In the genomic region with DNA sequence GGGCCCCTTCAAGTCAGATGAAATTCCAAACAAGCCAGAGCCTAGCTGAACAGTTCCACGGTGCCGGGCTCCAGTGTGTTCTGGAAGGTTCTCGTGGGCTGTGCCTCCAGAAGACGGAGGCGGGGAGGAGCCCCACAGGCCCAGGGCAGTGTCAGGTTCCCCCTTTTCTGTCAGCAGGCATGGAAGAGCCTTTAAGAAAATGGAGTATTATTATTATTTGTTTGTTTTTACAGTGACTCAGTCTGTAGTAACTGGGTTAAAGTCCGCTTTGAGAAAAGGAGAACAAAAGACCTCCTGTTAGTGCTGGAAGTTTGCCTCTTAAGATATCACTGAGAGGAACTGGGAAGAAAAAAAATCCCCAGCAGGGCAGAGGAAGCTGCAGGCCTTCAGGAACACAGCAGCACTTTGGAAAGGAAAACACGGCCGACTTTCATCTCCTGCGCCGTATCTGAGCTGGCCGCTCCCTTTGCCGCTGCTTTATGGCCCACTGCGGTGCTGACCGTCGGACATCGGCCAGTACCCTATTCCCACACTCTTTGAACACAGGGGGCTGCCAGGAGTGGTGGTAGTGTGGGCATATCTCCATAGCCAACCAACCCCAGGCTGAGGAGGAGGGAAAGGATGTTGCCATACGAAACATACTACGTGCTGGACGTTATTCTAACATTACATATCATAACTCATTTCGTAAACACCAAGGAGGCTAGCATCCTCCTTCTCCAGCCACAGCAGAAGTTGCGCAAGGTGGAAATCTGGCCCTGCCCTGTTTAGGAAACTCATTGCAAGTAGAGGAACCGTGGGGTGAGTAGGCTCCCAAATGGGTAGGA, we compare ENCODE assay signal across 1 cellular context.
TF ChIP-seq lines count a peak whose summit lies in the region.

No MANE protein-coding gene starts in this region.

TF ChIP-seq in HepG2, 621 proteins besides CTCF, POLR2A, EP300 and RAD21 (continued from another document and continues in another):
- TF ChIP-seq, protein P1, sequence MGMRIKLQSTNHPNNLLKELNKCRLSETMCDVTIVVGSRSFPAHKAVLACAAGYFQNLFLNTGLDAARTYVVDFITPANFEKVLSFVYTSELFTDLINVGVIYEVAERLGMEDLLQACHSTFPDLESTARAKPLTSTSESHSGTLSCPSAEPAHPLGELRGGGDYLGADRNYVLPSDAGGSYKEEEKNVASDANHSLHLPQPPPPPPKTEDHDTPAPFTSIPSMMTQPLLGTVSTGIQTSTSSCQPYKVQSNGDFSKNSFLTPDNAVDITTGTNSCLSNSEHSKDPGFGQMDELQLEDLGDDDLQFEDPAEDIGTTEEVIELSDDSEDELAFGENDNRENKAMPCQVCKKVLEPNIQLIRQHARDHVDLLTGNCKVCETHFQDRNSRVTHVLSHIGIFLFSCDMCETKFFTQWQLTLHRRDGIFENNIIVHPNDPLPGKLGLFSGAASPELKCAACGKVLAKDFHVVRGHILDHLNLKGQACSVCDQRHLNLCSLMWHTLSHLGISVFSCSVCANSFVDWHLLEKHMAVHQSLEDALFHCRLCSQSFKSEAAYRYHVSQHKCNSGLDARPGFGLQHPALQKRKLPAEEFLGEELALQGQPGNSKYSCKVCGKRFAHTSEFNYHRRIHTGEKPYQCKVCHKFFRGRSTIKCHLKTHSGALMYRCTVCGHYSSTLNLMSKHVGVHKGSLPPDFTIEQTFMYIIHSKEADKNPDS (CRISPR knock-in tag; IDR thresholded peaks at IDR 0.05) = peak; percentile 95
- peak; percentile 85; the same call in 1 of the 2 replicates for TF ChIP-seq SIX1 (CRISPR knock-in tag; IDR thresholded peaks at IDR 0.05; ENCODE audit: borderline replicate concordance)
- no peak for TF ChIP-seq SP5 (CRISPR knock-in tag; IDR thresholded peaks at IDR 0.05; ENCODE audit: borderline replicate concordance, low read depth)
- TF ChIP-seq ZNF441 (CRISPR knock-in tag; IDR thresholded peaks at IDR 0.05; ENCODE audit: borderline replicate concordance) = no peak
- no peak for TF ChIP-seq NKX3-1 (CRISPR knock-in tag; IDR thresholded peaks at IDR 0.05)
- TF ChIP-seq ZKSCAN5 (CRISPR knock-in tag; IDR thresholded peaks at IDR 0.05) = no peak
- TF ChIP-seq FOXA1 (IDR thresholded peaks at IDR 0.05) = no peak
- TF ChIP-seq FOXA1 (CRISPR knock-in tag; IDR thresholded peaks at IDR 0.05) = 0 out of 2 replicates have a peak, but pooled peaks have one; percentile 43
- no peak for TF ChIP-seq SP140L (CRISPR knock-in tag; IDR thresholded peaks at IDR 0.05; ENCODE audit: borderline replicate concordance)
- TF ChIP-seq ESRRA (CRISPR knock-in tag; IDR thresholded peaks at IDR 0.05; ENCODE audit: low read depth) = no peak
- TF ChIP-seq, protein P2, sequence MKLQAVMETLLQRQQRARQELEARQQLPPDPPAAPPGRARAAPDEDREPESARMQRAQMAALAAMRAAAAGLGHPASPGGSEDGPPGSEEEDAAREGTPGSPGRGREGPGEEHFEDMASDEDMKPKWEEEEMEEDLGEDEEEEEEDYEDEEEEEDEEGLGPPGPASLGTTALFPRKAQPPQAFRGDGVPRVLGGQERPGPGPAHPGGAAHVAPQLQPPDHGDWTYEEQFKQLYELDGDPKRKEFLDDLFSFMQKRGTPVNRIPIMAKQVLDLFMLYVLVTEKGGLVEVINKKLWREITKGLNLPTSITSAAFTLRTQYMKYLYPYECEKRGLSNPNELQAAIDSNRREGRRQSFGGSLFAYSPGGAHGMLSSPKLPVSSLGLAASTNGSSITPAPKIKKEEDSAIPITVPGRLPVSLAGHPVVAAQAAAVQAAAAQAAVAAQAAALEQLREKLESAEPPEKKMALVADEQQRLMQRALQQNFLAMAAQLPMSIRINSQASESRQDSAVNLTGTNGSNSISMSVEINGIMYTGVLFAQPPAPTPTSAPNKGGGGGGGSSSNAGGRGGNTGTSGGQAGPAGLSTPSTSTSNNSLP (IDR thresholded peaks at IDR 0.05; ENCODE audit: low read depth, low read length) = no peak
- peak; percentile 65; the same call in 1 of the 2 replicates for TF ChIP-seq ETV5 (CRISPR knock-in tag; IDR thresholded peaks at IDR 0.05; ENCODE audit: borderline replicate concordance)
- TF ChIP-seq NFKBIZ (CRISPR knock-in tag; IDR thresholded peaks at IDR 0.05) = no peak
- no peak for TF ChIP-seq ZNF674 (CRISPR knock-in tag; IDR thresholded peaks at IDR 0.05; ENCODE audit: low read depth)
- TF ChIP-seq, protein P3, sequence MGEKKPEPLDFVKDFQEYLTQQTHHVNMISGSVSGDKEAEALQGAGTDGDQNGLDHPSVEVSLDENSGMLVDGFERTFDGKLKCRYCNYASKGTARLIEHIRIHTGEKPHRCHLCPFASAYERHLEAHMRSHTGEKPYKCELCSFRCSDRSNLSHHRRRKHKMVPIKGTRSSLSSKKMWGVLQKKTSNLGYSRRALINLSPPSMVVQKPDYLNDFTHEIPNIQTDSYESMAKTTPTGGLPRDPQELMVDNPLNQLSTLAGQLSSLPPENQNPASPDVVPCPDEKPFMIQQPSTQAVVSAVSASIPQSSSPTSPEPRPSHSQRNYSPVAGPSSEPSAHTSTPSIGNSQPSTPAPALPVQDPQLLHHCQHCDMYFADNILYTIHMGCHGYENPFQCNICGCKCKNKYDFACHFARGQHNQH (CRISPR knock-in tag; IDR thresholded peaks at IDR 0.05) = peak; percentile 47; the same call in 1 of the 2 replicates
- TF ChIP-seq PPARG (CRISPR knock-in tag; conservative IDR thresholded peaks at IDR 0.05) = peak; percentile 87
- TF ChIP-seq ZNF263 (CRISPR knock-in tag; IDR thresholded peaks at IDR 0.05) = no peak; the same call in 1 of the 2 replicates
- TF ChIP-seq ZNF121 (CRISPR knock-in tag; IDR thresholded peaks at IDR 0.05) = no peak
- TF ChIP-seq ELF1 (CRISPR knock-in tag; IDR thresholded peaks at IDR 0.05) = no peak
- TF ChIP-seq ZNF891 (CRISPR knock-in tag; IDR thresholded peaks at IDR 0.05) = no peak
- TF ChIP-seq ZNF430 (CRISPR knock-in tag; IDR thresholded peaks at IDR 0.05) = no peak; the same call in 1 of the 2 replicates
- TF ChIP-seq PHF5A (CRISPR knock-in tag; IDR thresholded peaks at IDR 0.05; ENCODE audit: low read depth, unreplicated experiment) = no peak
- TF ChIP-seq SIX4 (CRISPR knock-in tag; IDR thresholded peaks at IDR 0.05) = peak; percentile 58; the same call in 1 of the 2 replicates
- no peak for TF ChIP-seq MXI1 (IDR thresholded peaks at IDR 0.05; ENCODE audit: borderline replicate concordance, low read depth, low read length)
- no peak for TF ChIP-seq GATA4 (IDR thresholded peaks at IDR 0.05; ENCODE audit: borderline replicate concordance, low read depth)
- TF ChIP-seq, protein P4, sequence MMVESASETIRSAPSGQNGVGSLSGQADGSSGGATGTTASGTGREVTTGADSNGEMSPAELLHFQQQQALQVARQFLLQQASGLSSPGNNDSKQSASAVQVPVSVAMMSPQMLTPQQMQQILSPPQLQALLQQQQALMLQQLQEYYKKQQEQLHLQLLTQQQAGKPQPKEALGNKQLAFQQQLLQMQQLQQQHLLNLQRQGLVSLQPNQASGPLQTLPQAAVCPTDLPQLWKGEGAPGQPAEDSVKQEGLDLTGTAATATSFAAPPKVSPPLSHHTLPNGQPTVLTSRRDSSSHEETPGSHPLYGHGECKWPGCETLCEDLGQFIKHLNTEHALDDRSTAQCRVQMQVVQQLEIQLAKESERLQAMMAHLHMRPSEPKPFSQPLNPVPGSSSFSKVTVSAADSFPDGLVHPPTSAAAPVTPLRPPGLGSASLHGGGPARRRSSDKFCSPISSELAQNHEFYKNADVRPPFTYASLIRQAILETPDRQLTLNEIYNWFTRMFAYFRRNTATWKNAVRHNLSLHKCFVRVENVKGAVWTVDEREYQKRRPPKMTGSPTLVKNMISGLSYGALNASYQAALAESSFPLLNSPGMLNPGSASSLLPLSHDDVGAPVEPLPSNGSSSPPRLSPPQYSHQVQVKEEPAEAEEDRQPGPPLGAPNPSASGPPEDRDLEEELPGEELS (CRISPR knock-in tag; IDR thresholded peaks at IDR 0.05) = peak; percentile 59; the same call in 1 of the 2 replicates
- TF ChIP-seq HHEX (CRISPR knock-in tag; IDR thresholded peaks at IDR 0.05) = no peak
- TF ChIP-seq ZNF780A (CRISPR knock-in tag; IDR thresholded peaks at IDR 0.05) = no peak
- TF ChIP-seq ZMYM3 (CRISPR knock-in tag; IDR thresholded peaks at IDR 0.05) = peak; percentile 35; the same call in 1 of the 2 replicates
- peak; percentile 60; the same call in 1 of the 2 replicates for TF ChIP-seq SALL2 (CRISPR knock-in tag; IDR thresholded peaks at IDR 0.05)
- TF ChIP-seq KLF13 (CRISPR knock-in tag; IDR thresholded peaks at IDR 0.05) = no peak
- TF ChIP-seq, protein P5, sequence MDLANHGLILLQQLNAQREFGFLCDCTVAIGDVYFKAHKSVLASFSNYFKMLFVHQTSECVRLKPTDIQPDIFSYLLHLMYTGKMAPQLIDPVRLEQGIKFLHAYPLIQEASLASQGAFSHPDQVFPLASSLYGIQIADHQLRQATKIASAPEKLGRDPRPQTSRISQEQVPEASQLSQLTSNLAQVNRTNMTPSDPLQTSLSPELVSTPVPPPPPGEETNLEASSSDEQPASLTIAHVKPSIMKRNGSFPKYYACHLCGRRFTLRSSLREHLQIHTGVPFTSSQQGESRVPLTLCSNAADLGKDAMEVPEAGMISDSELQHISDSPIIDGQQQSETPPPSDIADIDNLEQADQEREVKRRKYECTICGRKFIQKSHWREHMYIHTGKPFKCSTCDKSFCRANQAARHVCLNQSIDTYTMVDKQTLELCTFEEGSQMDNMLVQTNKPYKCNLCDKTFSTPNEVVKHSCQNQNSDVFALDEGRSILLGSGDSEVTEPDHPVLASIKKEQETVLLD (CRISPR knock-in tag; IDR thresholded peaks at IDR 0.05; ENCODE audit: low read depth) = no peak
- no peak for TF ChIP-seq ZNF552 (CRISPR knock-in tag; IDR thresholded peaks at IDR 0.05; ENCODE audit: borderline replicate concordance)
- TF ChIP-seq CHCHD3 (CRISPR knock-in tag; IDR thresholded peaks at IDR 0.05) = no peak
- TF ChIP-seq, protein P6, sequence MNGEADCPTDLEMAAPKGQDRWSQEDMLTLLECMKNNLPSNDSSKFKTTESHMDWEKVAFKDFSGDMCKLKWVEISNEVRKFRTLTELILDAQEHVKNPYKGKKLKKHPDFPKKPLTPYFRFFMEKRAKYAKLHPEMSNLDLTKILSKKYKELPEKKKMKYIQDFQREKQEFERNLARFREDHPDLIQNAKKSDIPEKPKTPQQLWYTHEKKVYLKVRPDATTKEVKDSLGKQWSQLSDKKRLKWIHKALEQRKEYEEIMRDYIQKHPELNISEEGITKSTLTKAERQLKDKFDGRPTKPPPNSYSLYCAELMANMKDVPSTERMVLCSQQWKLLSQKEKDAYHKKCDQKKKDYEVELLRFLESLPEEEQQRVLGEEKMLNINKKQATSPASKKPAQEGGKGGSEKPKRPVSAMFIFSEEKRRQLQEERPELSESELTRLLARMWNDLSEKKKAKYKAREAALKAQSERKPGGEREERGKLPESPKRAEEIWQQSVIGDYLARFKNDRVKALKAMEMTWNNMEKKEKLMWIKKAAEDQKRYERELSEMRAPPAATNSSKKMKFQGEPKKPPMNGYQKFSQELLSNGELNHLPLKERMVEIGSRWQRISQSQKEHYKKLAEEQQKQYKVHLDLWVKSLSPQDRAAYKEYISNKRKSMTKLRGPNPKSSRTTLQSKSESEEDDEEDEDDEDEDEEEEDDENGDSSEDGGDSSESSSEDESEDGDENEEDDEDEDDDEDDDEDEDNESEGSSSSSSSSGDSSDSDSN (CRISPR knock-in tag; IDR thresholded peaks at IDR 0.05) = peak; percentile 45; the same call in 1 of the 2 replicates
- TF ChIP-seq ZNF550 (CRISPR knock-in tag; IDR thresholded peaks at IDR 0.05; ENCODE audit: borderline replicate concordance) = no peak
- TF ChIP-seq ARNT (IDR thresholded peaks at IDR 0.05) = no peak
- TF ChIP-seq NCOA5 (CRISPR knock-in tag; IDR thresholded peaks at IDR 0.05) = no peak
- TF ChIP-seq MAZ (IDR thresholded peaks at IDR 0.05; ENCODE audit: borderline replicate concordance, low read depth, low read length) = no peak
- TF ChIP-seq MAZ (CRISPR knock-in tag; IDR thresholded peaks at IDR 0.05; ENCODE audit: low read depth) = no peak
- no peak for TF ChIP-seq REL (CRISPR knock-in tag; conservative IDR thresholded peaks at IDR 0.05)
- no peak for TF ChIP-seq RFX1 (IDR thresholded peaks at IDR 0.05)
- TF ChIP-seq, protein P7, sequence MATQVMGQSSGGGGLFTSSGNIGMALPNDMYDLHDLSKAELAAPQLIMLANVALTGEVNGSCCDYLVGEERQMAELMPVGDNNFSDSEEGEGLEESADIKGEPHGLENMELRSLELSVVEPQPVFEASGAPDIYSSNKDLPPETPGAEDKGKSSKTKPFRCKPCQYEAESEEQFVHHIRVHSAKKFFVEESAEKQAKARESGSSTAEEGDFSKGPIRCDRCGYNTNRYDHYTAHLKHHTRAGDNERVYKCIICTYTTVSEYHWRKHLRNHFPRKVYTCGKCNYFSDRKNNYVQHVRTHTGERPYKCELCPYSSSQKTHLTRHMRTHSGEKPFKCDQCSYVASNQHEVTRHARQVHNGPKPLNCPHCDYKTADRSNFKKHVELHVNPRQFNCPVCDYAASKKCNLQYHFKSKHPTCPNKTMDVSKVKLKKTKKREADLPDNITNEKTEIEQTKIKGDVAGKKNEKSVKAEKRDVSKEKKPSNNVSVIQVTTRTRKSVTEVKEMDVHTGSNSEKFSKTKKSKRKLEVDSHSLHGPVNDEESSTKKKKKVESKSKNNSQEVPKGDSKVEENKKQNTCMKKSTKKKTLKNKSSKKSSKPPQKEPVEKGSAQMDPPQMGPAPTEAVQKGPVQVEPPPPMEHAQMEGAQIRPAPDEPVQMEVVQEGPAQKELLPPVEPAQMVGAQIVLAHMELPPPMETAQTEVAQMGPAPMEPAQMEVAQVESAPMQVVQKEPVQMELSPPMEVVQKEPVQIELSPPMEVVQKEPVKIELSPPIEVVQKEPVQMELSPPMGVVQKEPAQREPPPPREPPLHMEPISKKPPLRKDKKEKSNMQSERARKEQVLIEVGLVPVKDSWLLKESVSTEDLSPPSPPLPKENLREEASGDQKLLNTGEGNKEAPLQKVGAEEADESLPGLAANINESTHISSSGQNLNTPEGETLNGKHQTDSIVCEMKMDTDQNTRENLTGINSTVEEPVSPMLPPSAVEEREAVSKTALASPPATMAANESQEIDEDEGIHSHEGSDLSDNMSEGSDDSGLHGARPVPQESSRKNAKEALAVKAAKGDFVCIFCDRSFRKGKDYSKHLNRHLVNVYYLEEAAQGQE (IDR thresholded peaks at IDR 0.05; ENCODE audit: borderline replicate concordance in 1 of 2, low read depth in 1 of 2, low read length in 2 of 2) = no peak
- no peak; the same call in 1 of the 2 replicates for TF ChIP-seq ZNF766 (CRISPR knock-in tag; IDR thresholded peaks at IDR 0.05; ENCODE audit: borderline replicate concordance)
- no peak; the same call in 1 of the 2 replicates for TF ChIP-seq HOXD1 (CRISPR knock-in tag; IDR thresholded peaks at IDR 0.05)
- no peak for TF ChIP-seq RFXAP (CRISPR knock-in tag; IDR thresholded peaks at IDR 0.05; ENCODE audit: borderline replicate concordance)
- no peak for TF ChIP-seq ZNF530 (CRISPR knock-in tag; IDR thresholded peaks at IDR 0.05; ENCODE audit: low read depth)
- TF ChIP-seq, protein P8, sequence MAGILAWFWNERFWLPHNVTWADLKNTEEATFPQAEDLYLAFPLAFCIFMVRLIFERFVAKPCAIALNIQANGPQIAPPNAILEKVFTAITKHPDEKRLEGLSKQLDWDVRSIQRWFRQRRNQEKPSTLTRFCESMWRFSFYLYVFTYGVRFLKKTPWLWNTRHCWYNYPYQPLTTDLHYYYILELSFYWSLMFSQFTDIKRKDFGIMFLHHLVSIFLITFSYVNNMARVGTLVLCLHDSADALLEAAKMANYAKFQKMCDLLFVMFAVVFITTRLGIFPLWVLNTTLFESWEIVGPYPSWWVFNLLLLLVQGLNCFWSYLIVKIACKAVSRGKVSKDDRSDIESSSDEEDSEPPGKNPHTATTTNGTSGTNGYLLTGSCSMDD (CRISPR knock-in tag; IDR thresholded peaks at IDR 0.05) = no peak
- no peak for TF ChIP-seq HCFC1 (IDR thresholded peaks at IDR 0.05; ENCODE audit: low read depth, low read length)
- 0 out of 2 replicates have a peak, but pooled peaks have one; percentile 23 for TF ChIP-seq BRCA1 (CRISPR knock-in tag; IDR thresholded peaks at IDR 0.05)
- TF ChIP-seq ZNF768 (CRISPR knock-in tag; IDR thresholded peaks at IDR 0.05) = no peak
- no peak for TF ChIP-seq ZNF460 (CRISPR knock-in tag; IDR thresholded peaks at IDR 0.05; ENCODE audit: borderline replicate concordance)
